In genomic region chr5:157471709-157472108, GRCh38 we compare ENCODE assay signal across 9 cellular contexts. TPM values are rescaled to one million over a fixed set of nuclear protein-coding genes. Genes with fewer than 3 reads are reported as not detected.
DNase-seq lines count a peak whose midpoint lies in the region; ATAC-seq and TF ChIP-seq lines count a peak whose summit lies in the region.
"Had no signal": no experiment of that assay in that cellular context is flagged by ENCODE, and none has a peak within 500 bp of the region (broad histone marks: within the 10 kb centered on the region; RNA-seq: fewer than 3 reads in every experiment).

No MANE protein-coding gene starts in this region.

- peaks cover 3% of the 10 kb centered on the region for H3K36me3 Mint-ChIP-seq in neural progenitor cell

- peak overlapping the region; percentile 58 for H3K27ac ChIP-seq in caudate nucleus (ENCODE audit: low read depth, low read length)
- no peak overlapping the region for H3K27ac ChIP-seq in neural progenitor cell
- H3K27ac ChIP-seq: epithelial cell of prostate had no signal

- no peaks in the 10 kb centered on the region for H3K27me3 Mint-ChIP-seq in neural progenitor cell (ENCODE audit: insufficient read depth, low read depth)

- no peaks in the 10 kb centered on the region for H3K9me3 ChIP-seq in neural progenitor cell (ENCODE audit: low read depth)

- H3K9ac ChIP-seq in neural progenitor cell = no peak overlapping the region

- peak; percentile 72 for TF ChIP-seq CTCF in neural progenitor cell (IDR thresholded peaks at IDR 0.05)

- no peaks in the 10 kb centered on the region for H4K20me1 ChIP-seq in neural progenitor cell (ENCODE audit: low read depth)

- H3K4me1 Mint-ChIP-seq in neural progenitor cell = peaks cover 22% of the 10 kb centered on the region

- H3K27ac Mint-ChIP-seq in neural progenitor cell = no peak overlapping the region

- H2AFZ ChIP-seq in neural progenitor cell (replicated peaks) = no peak overlapping the region

- no peaks in the 10 kb centered on the region for H3K27me3 ChIP-seq in neural progenitor cell

- no peaks in the 10 kb centered on the region for H3K9me3 Mint-ChIP-seq in neural progenitor cell

- H3K79me2 ChIP-seq in neural progenitor cell (ENCODE audit: low read depth) = no peaks in the 10 kb centered on the region

- ATAC-seq in HG02623 (IDR thresholded peaks at IDR 0.05; ENCODE audit: unreplicated experiment) = no peak
- ATAC-seq in GM21529 (IDR thresholded peaks at IDR 0.05; ENCODE audit: unreplicated experiment) = no peak
- ATAC-seq in GM21360 (IDR thresholded peaks at IDR 0.05; ENCODE audit: unreplicated experiment) = no peak

- DNase-seq in stimulated activated CD4-positive, alpha-beta T cell treated with anti-CD3 and anti-CD28 coated beads, Interleukin-2, amount 100 ng/mL, for 48 hours = peak; percentile 22 to 34
- DNase-seq in stimulated activated CD4-positive, alpha-beta T cell treated with anti-CD3 and anti-CD28 coated beads, Interleukin-4, amount 100 ng/mL, for 4 hours = no peak
- DNase-seq in NOMO-1 treated with DMSO at 0.1 percent for 48 hours (lab: John Stamatoyannopoulos, UW; ENCODE audit: unreplicated experiment) (peak; percentile 37), caudate nucleus (lab: John Stamatoyannopoulos, UW) (peak in 3 of 61 donors; percentile 5 to 24 (median 13)), neural progenitor cell (ENCODE audit: low spot score) (peak; percentile 59)

- H3F3A ChIP-seq in neural progenitor cell (ENCODE audit: low read depth) = no peaks in the 10 kb centered on the region

- no peak overlapping the region for H3K4me3 Mint-ChIP-seq in neural progenitor cell

- H3K36me3 ChIP-seq in neural progenitor cell = no peaks in the 10 kb centered on the region

- no peaks in the 10 kb centered on the region for H3K4me1 ChIP-seq in neural progenitor cell

- H3K4me2 ChIP-seq in neural progenitor cell = no peak overlapping the region

- H3K4me3 ChIP-seq in neural progenitor cell = no peak overlapping the region

RNA-seq across cellular contexts. Expression of gene NIPAL4, which starts 11.7 kb away (rescaled TPM):
- not detected in 2 replicates for total RNA-seq in neural progenitor cell (ENCODE audit: low replicate concordance)

Comparison
In these comparisons a context has a peak if more than half of its experiments do, and no peak if none do; other contexts are left out.
1. DNase-seq: peak in stimulated activated CD4-positive, alpha-beta T cell treated with anti-CD3 and anti-CD28 coated beads, Interleukin-2, amount 100 ng/mL, for 48 hours (2 of 2), NOMO-1 treated with DMSO at 0.1 percent for 48 hours (single experiment) and neural progenitor cell (single experiment); none in stimulated activated CD4-positive, alpha-beta T cell treated with anti-CD3 and anti-CD28 coated beads, Interleukin-4, amount 100 ng/mL, for 4 hours (0 of 2).